In genomic region chr10:79286318-79286951, GRCh38 we compare ENCODE assay signal across 9 cellular contexts.
DNase-seq lines count a peak whose midpoint lies in the region; ATAC-seq, FAIRE-seq and TF ChIP-seq lines count a peak whose summit lies in the region.
"Had no signal": no experiment of that assay in that cellular context is flagged by ENCODE, and none has a peak within 500 bp of the region (broad histone marks: within the 10 kb centered on the region; RNA-seq: fewer than 3 reads in every experiment).

No MANE protein-coding gene starts in this region.

- FAIRE-seq in HTR-8/SVneo (lab: Jason Lieb, UNC): no peak
- FAIRE-seq: H1 had no signal

- H3K27me3 Mint-ChIP-seq in CD4-positive, alpha-beta memory T cell: no peaks in the 10 kb centered on the region
- H3K27me3 Mint-ChIP-seq in stimulated activated memory B cell treated with anti-CD40 and anti-IgM and Interleukin-4, amounts not matched to agents 10 μg/mL and 1 μg/mL and 100 μg/mL, for 72 hours: no peaks in the 10 kb centered on the region

- peak overlapping the region; percentile 89 to 96 (median 93) for H3K27ac Mint-ChIP-seq in CD4-positive, alpha-beta memory T cell
- H3K27ac Mint-ChIP-seq in stimulated activated memory B cell treated with anti-CD40 and anti-IgM and Interleukin-4, amounts not matched to agents 10 μg/mL and 1 μg/mL and 100 μg/mL, for 72 hours: peak overlapping the region; percentile 99

- H3K36me3 Mint-ChIP-seq in CD4-positive, alpha-beta memory T cell: peaks cover 6 to 21% of the 10 kb centered on the region in 2 donors
- peaks cover 64% of the 10 kb centered on the region for H3K36me3 Mint-ChIP-seq in stimulated activated memory B cell treated with anti-CD40 and anti-IgM and Interleukin-4, amounts not matched to agents 10 μg/mL and 1 μg/mL and 100 μg/mL, for 72 hours

- H3K27ac ChIP-seq in CD4-positive, alpha-beta memory T cell (ENCODE audit: low read depth, low read length): peak overlapping the region; percentile 54
- H3K27ac ChIP-seq in mucosa of rectum (ENCODE audit: low read depth in 2 of 2, low read length in 2 of 2): peak overlapping the region; percentile 54 to 85

- ATAC-seq in GM19463 (IDR thresholded peaks at IDR 0.05; ENCODE audit: unreplicated experiment): peak; percentile 78
- ATAC-seq in stimulated activated memory B cell treated with anti-CD40 and anti-IgM and Interleukin-4, amounts not matched to agents 10 μg/mL and 1 μg/mL and 100 μg/mL, for 72 hours: peak; percentile 96

- no peaks in the 10 kb centered on the region for H3K9me3 Mint-ChIP-seq in CD4-positive, alpha-beta memory T cell
- no peaks in the 10 kb centered on the region for H3K9me3 Mint-ChIP-seq in stimulated activated memory B cell treated with anti-CD40 and anti-IgM and Interleukin-4, amounts not matched to agents 10 μg/mL and 1 μg/mL and 100 μg/mL, for 72 hours

- peaks cover 5% of the 10 kb centered on the region for H3K36me3 ChIP-seq in CD4-positive, alpha-beta memory T cell (ENCODE audit: insufficient read depth, low read length)
- peaks cover 21 to 54% of the 10 kb centered on the region in 2 donors for H3K36me3 ChIP-seq in mucosa of rectum (ENCODE audit: control insufficient read depth in 2 of 2, insufficient read depth in 2 of 2, low read length in 2 of 2)

- peaks cover 33 to 61% (median 38%) of the 10 kb centered on the region in 4 donors for H3K4me1 Mint-ChIP-seq in CD4-positive, alpha-beta memory T cell
- H3K4me1 Mint-ChIP-seq in stimulated activated memory B cell treated with anti-CD40 and anti-IgM and Interleukin-4, amounts not matched to agents 10 μg/mL and 1 μg/mL and 100 μg/mL, for 72 hours: peaks cover 100% of the 10 kb centered on the region

- no peaks in the 10 kb centered on the region for H3K9me3 ChIP-seq in CD4-positive, alpha-beta memory T cell (ENCODE audit: control insufficient read depth in 1 of 2, low read length in 2 of 2)
- no peaks in the 10 kb centered on the region for H3K9me3 ChIP-seq in mucosa of rectum (ENCODE audit: control insufficient read depth in 2 of 2, low read length in 2 of 2)

- CTCF ChIA-PET in CD4-positive, alpha-beta memory T cell (lab: Charles Lee; ENCODE audit: partially characterized antibody): interaction anchor here (0.7 to 1.7 kb wide), 6 partner anchors 30 to 91 kb away, joined by 3 to 7 read pairs (median 4); partner anchors contain the start of gene PPIF

- peak overlapping the region in 1 of 2 donors; percentile 20 for H3K4me3 ChIP-seq in CD4-positive, alpha-beta memory T cell (ENCODE audit: low read length in 2 of 2)
- no peak overlapping the region for H3K4me3 ChIP-seq in cardiac fibroblast (replicated peaks in 1 of 2; ENCODE audit: low read depth in 2 of 2, low read length in 2 of 2)
- peak overlapping the region in 1 of 2 donors; percentile 34 for H3K4me3 ChIP-seq in mucosa of rectum (ENCODE audit: low read length in 2 of 2)

- POLR2A ChIA-PET in CD4-positive, alpha-beta memory T cell (lab: Charles Lee; ENCODE audit: partially characterized antibody): interaction anchor here (0.7 to 3.9 kb wide), 12 partner anchors 8 to 159 kb away, joined by 3 to 25 read pairs (median 4); partner anchors contain the start of genes PPIF and ZCCHC24

- no peak for TF ChIP-seq CTCF in cardiac fibroblast (IDR thresholded peaks at IDR 0.05; ENCODE audit: low read depth, low read length)

- H3K4me3 Mint-ChIP-seq in CD4-positive, alpha-beta memory T cell: peak overlapping the region; percentile 7 to 91 (median 81)
- H3K4me3 Mint-ChIP-seq in stimulated activated memory B cell treated with anti-CD40 and anti-IgM and Interleukin-4, amounts not matched to agents 10 μg/mL and 1 μg/mL and 100 μg/mL, for 72 hours: peak overlapping the region; percentile 71

- intact Hi-C loops in CD4-positive, alpha-beta memory T cell (cut with micrococcal nuclease): loop anchor here (1.0 to 10.0 kb wide), 6 partner anchors 31 to 158 kb away; partner anchors contain the start of genes PPIF and ZCCHC24

- peak overlapping the region in 1 of 2 donors; percentile 73 for H3K9ac ChIP-seq in mucosa of rectum (ENCODE audit: low read depth in 1 of 2, low read length in 2 of 2)

- H3K4me1 ChIP-seq in CD4-positive, alpha-beta memory T cell (ENCODE audit: insufficient read depth, low read length): peaks cover 41% of the 10 kb centered on the region
- peaks cover 24 to 30% of the 10 kb centered on the region in 2 donors for H3K4me1 ChIP-seq in mucosa of rectum (ENCODE audit: control insufficient read depth in 2 of 2, insufficient read depth in 2 of 2, low read length in 2 of 2)

- H3K27me3 ChIP-seq in CD4-positive, alpha-beta memory T cell (ENCODE audit: insufficient read depth, low read length): no peaks in the 10 kb centered on the region
- no peaks in the 10 kb centered on the region for H3K27me3 ChIP-seq in mucosa of rectum (ENCODE audit: control insufficient read depth in 2 of 2, insufficient read depth in 2 of 2, low read length in 2 of 2)

- peak; percentile 52 to 94 (median 79) for DNase-seq in CD4-positive, alpha-beta memory T cell
- DNase-seq in HPDE6-E6E7 (ENCODE audit: extremely low spot score) (peak; percentile 80), cardiac fibroblast (ENCODE audit: low read depth in 2 of 2) (peak; percentile 42 to 44), HTR-8/SVneo (ENCODE audit: insufficient read length, low spot score) (no peak)
- DNase-seq in activated CD4-positive, CD25-positive, alpha-beta regulatory T cell treated with anti-CD3 and anti-CD28 coated beads, Interleukin-2, amount 50 U/mL, for 16 hours (ENCODE audit: low read depth, low spot score): peak; percentile 66
